In the genomic region with DNA sequence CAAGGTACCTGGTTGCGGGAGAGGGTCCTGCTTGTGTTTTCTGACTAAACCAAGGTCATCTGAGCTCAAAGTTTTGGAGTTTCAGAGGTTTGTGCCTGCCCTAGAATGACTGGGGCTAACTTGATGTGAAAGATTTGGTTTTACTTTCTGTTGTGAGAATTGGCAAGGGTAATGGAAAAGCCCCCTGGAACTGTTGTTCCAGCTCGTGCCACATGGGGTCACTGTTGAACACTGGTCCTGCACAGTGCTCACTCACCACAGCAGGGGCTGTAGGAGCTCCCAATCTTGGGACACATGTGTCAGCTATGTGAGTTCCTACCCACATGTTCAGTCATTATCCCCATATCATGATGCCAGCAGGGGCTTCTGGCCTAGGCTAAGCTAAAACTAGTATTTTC, we compare ENCODE assay signal across 10 cellular contexts. TPM values are rescaled to one million over a fixed set of nuclear protein-coding genes. Genes with fewer than 3 reads are reported as not detected.
A peak's percentile ranks its signal among the peaks of the same experiment; 100 is the strongest.
DNase-seq lines count a peak whose midpoint lies in the region; ATAC-seq and TF ChIP-seq lines count a peak whose summit lies in the region.
"Had no signal": no experiment of that assay in that cellular context is flagged by ENCODE, and none has a peak within 500 bp of the region (broad histone marks: within the 10 kb centered on the region; RNA-seq: fewer than 3 reads in every experiment).

No MANE protein-coding gene starts in this region.

- peak; percentile 66 for TF ChIP-seq CTCF in KMS-11 (conservative IDR thresholded peaks at IDR 0.05; ENCODE audit: low read depth, low read length)

- no peaks in the 10 kb centered on the region for H3K27me3 ChIP-seq in KMS-11 (ENCODE audit: insufficient read depth, low read depth)
- H3K27me3 ChIP-seq: ascending aorta had no signal

- H3K27ac ChIP-seq in KMS-11 = peak overlapping the region; percentile 53
- H3K27ac ChIP-seq: ascending aorta had no signal

- ATAC-seq in esophagus mucosa (peak; percentile 35), GM19452 (IDR thresholded peaks at IDR 0.05; ENCODE audit: unreplicated experiment) (no peak)

- H3K79me2 ChIP-seq in KMS-11 (ENCODE audit: insufficient read depth, low read depth) = no peaks in the 10 kb centered on the region

- H3K4me3 ChIP-seq in KMS-11 (IDR thresholded peaks at IDR 0.05; ENCODE audit: insufficient read depth, low read depth, low read length) = no peak overlapping the region
- H3K4me3 ChIP-seq: ascending aorta had no signal

- H3K9ac ChIP-seq in KMS-11 = peak overlapping the region; percentile 41; the same call in 1 of the 2 replicates

- peak overlapping the region; percentile 25; the same call in 1 of the 2 replicates for H3K4me2 ChIP-seq in KMS-11

- H4K20me1 ChIP-seq in KMS-11 (ENCODE audit: insufficient read depth) = no peaks in the 10 kb centered on the region

- H3K36me3 ChIP-seq in KMS-11 (ENCODE audit: insufficient read depth) = no peaks in the 10 kb centered on the region
- H3K36me3 ChIP-seq: ascending aorta had no signal

- peak; percentile 38 for DNase-seq in NCI-H146 (lab: John Stamatoyannopoulos, UW)
- no peak for DNase-seq in NCI-H146 treated with DMSO at 0.1 percent for 48 hours (lab: John Stamatoyannopoulos, UW; ENCODE audit: unreplicated experiment)
- DNase-seq in activated CD4-positive, CD25-positive, alpha-beta regulatory T cell treated with anti-CD3 and anti-CD28 coated beads, Interleukin-2, amount 50 U/mL, for 72 hours = peak; percentile 53
- DNase-seq in stimulated activated CD4-positive, alpha-beta T cell treated with anti-CD3 and anti-CD28 coated beads, Interleukin-4, amount 100 ng/mL, for 4 hours = peak; percentile 27 to 35
- DNase-seq in SIG-M5 treated with dmso at 0.1 percent for 504 hours (lab: John Stamatoyannopoulos, UW; ENCODE audit: unreplicated experiment) = no peak

- peak overlapping the region; percentile 50; the same call in 1 of the 2 replicates for H2AFZ ChIP-seq in KMS-11 (ENCODE audit: low read depth)

- peaks cover 6% of the 10 kb centered on the region for H3K4me1 ChIP-seq in KMS-11 (ENCODE audit: low read depth, poor library complexity, severe bottlenecking)
- H3K4me1 ChIP-seq: ascending aorta had no signal

RNA-seq across cellular contexts. Expression of a gene that starts 6.5 kb away (rescaled TPM):
- not detected for total RNA-seq in esophagus mucosa
- total RNA-seq: ascending aorta; CD8-positive, alpha-beta memory T cell had no signal

Comparison
In these comparisons a context has a peak if more than half of its experiments do, and no peak if none do; other contexts are left out.
1. DNase-seq: peak in NCI-H146 (single experiment), activated CD4-positive, CD25-positive, alpha-beta regulatory T cell treated with anti-CD3 and anti-CD28 coated beads, Interleukin-2, amount 50 U/mL, for 72 hours (single experiment) and stimulated activated CD4-positive, alpha-beta T cell treated with anti-CD3 and anti-CD28 coated beads, Interleukin-4, amount 100 ng/mL, for 4 hours (2 of 2); none in NCI-H146 treated with DMSO at 0.1 percent for 48 hours (single experiment) and SIG-M5 treated with dmso at 0.1 percent for 504 hours (single experiment).